In genomic region chr17:44581868-44582267, GRCh38 we compare ENCODE assay signal across 12 cellular contexts. TPM values are rescaled to one million over a fixed set of nuclear protein-coding genes. Genes with fewer than 3 reads are reported as not detected.
DNase-seq lines count a peak whose midpoint lies in the region; ATAC-seq and TF ChIP-seq lines count a peak whose summit lies in the region.
"Had no signal": no experiment of that assay in that cellular context is flagged by ENCODE, and none has a peak within 500 bp of the region (broad histone marks: within the 10 kb centered on the region; RNA-seq: fewer than 3 reads in every experiment).

No MANE protein-coding gene starts in this region.

- no peaks in the 10 kb centered on the region for H3F3A ChIP-seq in GM23338 (replicated peaks; ENCODE audit: low read depth)

- H3K36me3 ChIP-seq in GM23338 (ENCODE audit: insufficient read depth) = no peaks in the 10 kb centered on the region
- no peaks in the 10 kb centered on the region for H3K36me3 ChIP-seq in right atrium auricular region
- H3K36me3 ChIP-seq: tibial artery had no signal

- no peak overlapping the region for H3K4me3 ChIP-seq in GM23338
- H3K4me3 ChIP-seq in right atrium auricular region = no peak overlapping the region
- H3K4me3 ChIP-seq: dorsolateral prefrontal cortex, tibial artery had no signal

- H3K27me3 ChIP-seq in GM23338 (ENCODE audit: insufficient read depth) (no peaks in the 10 kb centered on the region), right atrium auricular region (no peaks in the 10 kb centered on the region)
- H3K27me3 ChIP-seq: tibial artery had no signal

- no peaks in the 10 kb centered on the region for H3K27me3 Mint-ChIP-seq in GM23338 (ENCODE audit: insufficient read depth, low read depth, poor library complexity)

- no peaks in the 10 kb centered on the region for H3K9me2 ChIP-seq in GM23338 (ENCODE audit: insufficient read depth)

- H3K4me1 ChIP-seq in GM23338 (ENCODE audit: insufficient read depth) (no peaks in the 10 kb centered on the region), right atrium auricular region (no peaks in the 10 kb centered on the region)

- TF ChIP-seq CTCF in GM23338 (conservative IDR thresholded peaks at IDR 0.05; ENCODE audit: low read depth in 2 of 2) = peak; percentile 43 to 61; a peak in 3 of 4 replicates
- TF ChIP-seq CTCF in right atrium auricular region (IDR thresholded peaks at IDR 0.05) = no peak

- no peaks in the 10 kb centered on the region for H3K9me3 ChIP-seq in right atrium auricular region
- H3K9me3 ChIP-seq: tibial artery had no signal

- DNase-seq in COLO829 (ENCODE audit: low spot score) (peak; percentile 36), GM23338 (ENCODE audit: low spot score) (peak; percentile 61), SHP77 (lab: John Stamatoyannopoulos, UW) (peak; percentile 16), germinal center (ENCODE audit: low spot score) (peak; percentile 32), left cardiac atrium (no peak), right atrium auricular region (ENCODE audit: low spot score) (no peak), H4 (ENCODE audit: low spot score) (no peak)
- DNase-seq: activated gamma-delta T cell treated with Interleukin-2 at 50 U/mL for 16 hours; dorsolateral prefrontal cortex; NCI-H2227 treated with DMSO at 0.1 percent for 48 hours; stimulated activated CD4-positive, alpha-beta T cell treated with anti-CD3 and anti-CD28 coated beads, Interleukin-4, amount 100 ng/mL, for 4 hours; tibial artery had no signal

- no peak overlapping the region for H3K4me2 ChIP-seq in GM23338

- H3K27ac Mint-ChIP-seq in GM23338 = no peak overlapping the region

- no peaks in the 10 kb centered on the region for H3K36me3 Mint-ChIP-seq in GM23338 (ENCODE audit: low read depth)

- no peaks in the 10 kb centered on the region for H4K20me1 ChIP-seq in GM23338 (replicated peaks; ENCODE audit: insufficient read depth)

- no peaks in the 10 kb centered on the region for H3K79me2 ChIP-seq in GM23338 (replicated peaks; ENCODE audit: insufficient read depth)

- no peak overlapping the region for H2AFZ ChIP-seq in GM23338

- ATAC-seq in GM23338 (peak; percentile 58), left cardiac atrium (no peak)

- H3K9me3 Mint-ChIP-seq in GM23338 = no peaks in the 10 kb centered on the region

- intact Hi-C loops in left cardiac atrium (cut with DNase I) = no loop called here

- H3K27ac ChIP-seq in GM23338 (ENCODE audit: low read depth) (no peak overlapping the region), right atrium auricular region (no peak overlapping the region)
- H3K27ac ChIP-seq: dorsolateral prefrontal cortex, tibial artery had no signal

- peaks cover 14% of the 10 kb centered on the region; the same call in 2 of the 3 replicates for H3K4me1 Mint-ChIP-seq in GM23338

- H3K4me3 Mint-ChIP-seq in GM23338 = no peak overlapping the region

TF ChIP-seq in GM23338, 12 proteins besides CTCF, POLR2A, EP300 and RAD21 (continues in another document):
- TF ChIP-seq EZH2 (IDR thresholded peaks at IDR 0.05; ENCODE audit: low read depth, unreplicated experiment) = no peak
- no peak for TF ChIP-seq REST (IDR thresholded peaks at IDR 0.05; ENCODE audit: unreplicated experiment)
- no peak for TF ChIP-seq EZH2phosphoT487 (IDR thresholded peaks at IDR 0.05; ENCODE audit: unreplicated experiment)
- TF ChIP-seq POLR2AphosphoS5 (IDR thresholded peaks at IDR 0.05; ENCODE audit: low read depth) = no peak
- no peak for TF ChIP-seq ETS1 (IDR thresholded peaks at IDR 0.05)
- no peak for TF ChIP-seq ZNF114 (CRISPR knock-in tag; IDR thresholded peaks at IDR 0.05)
- TF ChIP-seq JUNB (IDR thresholded peaks at IDR 0.05; ENCODE audit: unreplicated experiment) = no peak

RNA-seq across cellular contexts. Expression of gene FZD2, which starts 24.6 kb away (rescaled TPM):
- 7.6 and 14.8 TPM in 2 replicates for total RNA-seq in GM23338 (2014; rRNA removed; shearing (Covaris generic))
- polyA plus RNA-seq in GM23338 (2016; fragmentation: Nextera tagmentation; extraction: Ambion mirVana) = 6.1 and 6.2 TPM in 2 replicates
- total RNA-seq in left cardiac atrium = 1 to 10 TPM; 3.0 to 4.3 TPM
- total RNA-seq in right atrium auricular region = 1 to 10 TPM; 1.9 to 4.0 TPM
- total RNA-seq in H4 (2014; rRNA removed; shearing (Covaris generic)) = 5.9 and 6.2 TPM in 2 replicates

Comparison
In these comparisons a context has a peak if more than half of its experiments do, and no peak if none do; other contexts are left out.
1. DNase-seq: peak in COLO829 (single experiment), GM23338 (single experiment), SHP77 (2 of 2) and germinal center (single experiment); none in left cardiac atrium (single experiment), right atrium auricular region (single experiment) and H4 (single experiment).
2. CTCF ChIP-seq: peak in GM23338 (2 of 2); none in right atrium auricular region (0 of 2).